Comparison of ENCODE assay signal across 8 cellular contexts in the genomic region with DNA sequence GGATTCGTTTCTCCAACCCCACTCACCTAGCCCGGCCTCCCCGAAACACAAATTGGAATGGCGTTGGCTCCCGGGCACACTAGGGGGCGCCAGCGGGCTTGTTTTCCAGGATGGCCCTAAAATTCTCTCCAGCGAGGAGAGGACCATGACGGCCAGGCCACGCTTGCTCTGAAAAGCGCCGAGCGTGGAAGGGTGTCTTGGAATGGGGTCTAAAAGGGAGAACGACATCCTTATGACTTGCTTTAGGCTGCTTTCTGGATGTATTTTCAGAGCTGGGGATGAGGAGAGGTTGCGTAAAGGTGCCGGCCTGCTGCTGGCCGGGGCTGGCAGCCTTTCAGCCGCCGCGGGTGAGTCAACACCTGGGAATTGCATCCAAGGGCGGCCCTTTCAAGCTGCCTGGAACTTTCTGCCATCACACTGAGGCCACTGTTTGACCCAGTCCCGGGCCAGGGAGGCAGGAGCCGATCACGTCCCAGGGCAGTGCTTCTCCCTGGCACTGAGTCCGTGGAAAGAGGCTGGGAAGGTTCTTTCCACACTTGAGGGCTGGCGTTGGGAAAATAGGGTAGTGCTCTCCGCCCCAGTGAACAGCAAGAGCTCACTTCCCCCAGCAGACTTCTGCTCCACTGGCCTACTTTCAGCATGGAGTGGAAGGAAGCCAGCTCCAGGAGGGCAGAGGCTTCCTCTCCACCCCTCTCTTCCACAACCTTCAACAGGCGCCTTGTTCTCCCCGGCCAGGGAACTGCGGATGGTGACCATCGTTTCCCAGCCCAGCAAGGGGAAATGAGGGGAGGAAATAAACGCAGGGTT.
DNase-seq lines count a peak whose midpoint lies in the region; ATAC-seq and TF ChIP-seq lines count a peak whose summit lies in the region.

No MANE protein-coding gene starts in this region.

- no peaks in the 10 kb centered on the region for H3K79me2 ChIP-seq in H9 (ENCODE audit: insufficient read depth, low read length)

- H2AK5ac ChIP-seq in H9 (ENCODE audit: insufficient read length, low read length), result no peak overlapping the region

- peak overlapping the region in 2 of 3 experiments; percentile 69 to 93; a peak in 3 of 7 replicates for H3K27ac Mint-ChIP-seq in H9
- peak overlapping the region; percentile 67 for H3K27ac Mint-ChIP-seq in activated naive CD8-positive, alpha-beta T cell treated with anti-CD3 and anti-CD28 coated beads, Interleukin-2, amount 50 U/mL, for 24 hours

- H3K9ac ChIP-seq in H9 (ENCODE audit: extremely low read depth, insufficient read length, low read length), result no peak overlapping the region

- H3K36me3 Mint-ChIP-seq in H9 (ENCODE audit: insufficient read depth in 1 of 3, low read depth in 3 of 3), result peaks cover 15 to 34% (median 17%) of the 10 kb centered on the region in 3 experiments
- peaks cover 6% of the 10 kb centered on the region for H3K36me3 Mint-ChIP-seq in activated naive CD8-positive, alpha-beta T cell treated with anti-CD3 and anti-CD28 coated beads, Interleukin-2, amount 50 U/mL, for 24 hours (ENCODE audit: low read depth)

- peak overlapping the region; percentile 90 for H2AFZ ChIP-seq in H9 (ENCODE audit: low read length)

- peaks cover 25% of the 10 kb centered on the region for H3K27me3 Mint-ChIP-seq in H9 (ENCODE audit: low read depth)
- H3K27me3 Mint-ChIP-seq in activated naive CD8-positive, alpha-beta T cell treated with anti-CD3 and anti-CD28 coated beads, Interleukin-2, amount 50 U/mL, for 24 hours, result peaks cover 28% of the 10 kb centered on the region

- H3K79me1 ChIP-seq in H9 (ENCODE audit: insufficient read depth, low read depth, low read length, poor library complexity, severe bottlenecking), result no peaks in the 10 kb centered on the region

- WGBS in H9 (ENCODE audit: extremely low coverage, insufficient read length, low lambda C conversion rate), result no CpG with 5 or more reads among the region's 32 CpGs
- 2% methylated on average over 28 to 32 of the region's 32 CpGs for WGBS in tibial nerve, 2 donors

- DNase-seq in DMS53 treated with DMSO at 0.1 percent for 48 hours (lab: John Stamatoyannopoulos, UW; ENCODE audit: unreplicated experiment) (peak; percentile 74), H9 (peak; percentile 90), NCI-H1092 (lab: John Stamatoyannopoulos, UW) (peak; percentile 84), SW 1271 (lab: John Stamatoyannopoulos, UW) (peak; percentile 59 to 83), Right ventricle myocardium superior (peak; percentile 92), pons (ENCODE audit: low spot score) (peak; percentile 84), tibial nerve (ENCODE audit: low spot score in 2 of 2) (peak; percentile 75 to 87)
- peak; percentile 91 for DNase-seq in activated naive CD8-positive, alpha-beta T cell treated with anti-CD3 and anti-CD28 coated beads, Interleukin-2, amount 50 U/mL, for 24 hours

- peak in 1 of 2 donors; percentile 6 for TF ChIP-seq POLR2A in tibial nerve (IDR thresholded peaks at IDR 0.05)

- peak overlapping the region; percentile 50 for H3K4me2 ChIP-seq in H9 (ENCODE audit: insufficient read depth, insufficient read length, low read length)

- H3K4me3 Mint-ChIP-seq in H9, result peak overlapping the region; percentile 59 to 65; a peak in 4 of 5 replicates
- peak overlapping the region; percentile 72 for H3K4me3 Mint-ChIP-seq in activated naive CD8-positive, alpha-beta T cell treated with anti-CD3 and anti-CD28 coated beads, Interleukin-2, amount 50 U/mL, for 24 hours

- TF ChIP-seq CTCF in H9 (conservative IDR thresholded peaks at IDR 0.05) (peak; percentile 99), tibial nerve (IDR thresholded peaks at IDR 0.05) (peak; percentile 89 to 96 (median 92))

- H3K23ac ChIP-seq in H9 (ENCODE audit: insufficient read length, low read depth, low read length), result no peak overlapping the region

- no peak overlapping the region for H4K8ac ChIP-seq in H9 (replicated peaks; ENCODE audit: insufficient read length, low read depth, low read length)

- H3K23me2 ChIP-seq in H9 (ENCODE audit: insufficient read length, low read depth, low read length, poor library complexity, severe bottlenecking), result no peaks in the 10 kb centered on the region

- H3K4me3 ChIP-seq in tibial nerve, result peak overlapping the region; percentile 11 to 47 (median 37)

- no peak overlapping the region for H2BK5ac ChIP-seq in H9 (ENCODE audit: insufficient read length, low read length)

- no peaks in the 10 kb centered on the region for H4K20me1 ChIP-seq in H9 (ENCODE audit: control insufficient read depth, insufficient read depth, insufficient read length)

- H2BK120ac ChIP-seq in H9 (ENCODE audit: low read depth, low read length, poor library complexity, severe bottlenecking), result no peak overlapping the region

- no peak overlapping the region for H3K4ac ChIP-seq in H9 (ENCODE audit: low read depth, low read length)

- no peak overlapping the region for H3K27ac ChIP-seq in H9 (ENCODE audit: insufficient read length, low read depth, low read length)
- H3K27ac ChIP-seq in tibial nerve, result peak overlapping the region; percentile 47 to 88 (median 79)

- intact Hi-C loops in Right ventricle myocardium superior (cut with DNase I), result loop anchor here (2.0 to 10.0 kb wide), 3 partner anchors 374 to 860 kb away; partner anchors contain the start of gene FOXN3

- peaks cover 4% of the 10 kb centered on the region for H3K9me3 ChIP-seq in H9 (ENCODE audit: control insufficient read depth, low read depth, low read length)
- H3K9me3 ChIP-seq in tibial nerve, result no peaks in the 10 kb centered on the region

- H3K56ac ChIP-seq in H9 (ENCODE audit: insufficient read length, low read depth, low read length), result no peak overlapping the region

- H2BK15ac ChIP-seq in H9 (ENCODE audit: low read depth, low read length), result no peak overlapping the region

- H3T11ph ChIP-seq in H9 (ENCODE audit: low read length), result no peak overlapping the region

- peak overlapping the region; percentile 90 for H3K18ac ChIP-seq in H9 (ENCODE audit: insufficient read length, low read depth, low read length)

- peak overlapping the region; percentile 46 for H2BK20ac ChIP-seq in H9 (ENCODE audit: low read depth, low read length, poor library complexity, severe bottlenecking)

- H3K27me3 ChIP-seq in H9 (ENCODE audit: insufficient read depth, low read length) (no peaks in the 10 kb centered on the region), tibial nerve (no peaks in the 10 kb centered on the region)

- peak in 1 of 2 donors; percentile 79 for TF ChIP-seq EP300 in tibial nerve (IDR thresholded peaks at IDR 0.05)

- no peak overlapping the region for H2BK12ac ChIP-seq in H9 (ENCODE audit: insufficient read length, low read depth, low read length)

- H4K5ac ChIP-seq in H9 (ENCODE audit: insufficient read length, low read depth, low read length), result no peak overlapping the region

- no peaks in the 10 kb centered on the region for H3K36me3 ChIP-seq in tibial nerve

- 0 out of 2 replicates have a peak, but pooled peaks cover 2% of the 10 kb centered on the region for H3K4me1 ChIP-seq in H9 (ENCODE audit: insufficient read depth, low read length)
- H3K4me1 ChIP-seq in tibial nerve, result peaks cover 0 to 16% (median 6%) of the 10 kb centered on the region in 4 donors

- peak overlapping the region; percentile 90; the same call in 1 of the 2 replicates for H3K14ac ChIP-seq in H9 (ENCODE audit: insufficient read depth, low read length)

- H4K91ac ChIP-seq in H9 (ENCODE audit: insufficient read length, low read depth, low read length), result no peak overlapping the region

- peaks cover 28 to 35% of the 10 kb centered on the region in 2 experiments for H3K9me3 Mint-ChIP-seq in H9
- peaks cover 6% of the 10 kb centered on the region for H3K9me3 Mint-ChIP-seq in activated naive CD8-positive, alpha-beta T cell treated with anti-CD3 and anti-CD28 coated beads, Interleukin-2, amount 50 U/mL, for 24 hours

- H3K4me1 Mint-ChIP-seq in H9, result peaks cover 19 to 21% of the 10 kb centered on the region in 2 experiments
- peaks cover 12% of the 10 kb centered on the region for H3K4me1 Mint-ChIP-seq in activated naive CD8-positive, alpha-beta T cell treated with anti-CD3 and anti-CD28 coated beads, Interleukin-2, amount 50 U/mL, for 24 hours

- peak; percentile 73 for ATAC-seq in activated naive CD8-positive, alpha-beta T cell treated with anti-CD3 and anti-CD28 coated beads, Interleukin-2, amount 50 U/mL, for 24 hours
- peak; percentile 96 for ATAC-seq in Right ventricle myocardium superior (ENCODE audit: poor library complexity)
